12 cellular contexts compared by ENCODE assay signal in the genomic region with DNA sequence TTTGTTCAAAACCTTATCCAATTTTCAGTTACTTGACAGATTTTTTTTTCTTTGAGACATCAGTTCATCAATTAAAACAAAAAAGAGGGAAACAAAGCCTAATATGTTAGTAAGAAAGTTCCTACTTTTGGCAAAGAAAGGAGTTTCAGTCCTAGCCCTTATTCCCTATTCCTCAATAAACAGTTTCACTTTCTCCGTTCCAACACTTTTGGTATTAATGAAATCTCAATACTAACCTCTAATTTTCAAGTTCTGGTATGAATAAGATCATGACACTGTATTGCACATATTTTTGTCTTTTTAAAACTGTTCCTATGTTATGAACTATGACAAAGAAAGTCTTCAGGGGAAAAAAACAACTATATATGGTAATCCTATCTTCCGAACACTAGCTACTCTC.
"Had no signal": no experiment of that assay in that cellular context is flagged by ENCODE, and none has a peak within 500 bp of the region (broad histone marks: within the 10 kb centered on the region; RNA-seq: fewer than 3 reads in every experiment).

No MANE protein-coding gene starts in this region.

- DNase-seq: activated gamma-delta T cell; activated naive CD8-positive, alpha-beta T cell treated with anti-CD3 and anti-CD28 coated beads, Interleukin-2, amount 10 ng/mL, durations not matched to agents 7 days and 5 days; activated T-cell treated with anti-CD3 and anti-CD28 coated beads, Interleukin-2, amount 50 U/mL, for 1 hour; endodermal cell; foreskin melanocyte; heart left ventricle; stimulated activated CD4-positive, alpha-beta T cell treated with anti-CD3 and anti-CD28 coated beads, Interleukin-15, amount 100 ng/mL, for 24 hours; stimulated activated CD4-positive, alpha-beta T cell treated with anti-CD3 and anti-CD28 coated beads, Interleukin-4, amount 100 ng/mL, for 24 hours; T-helper 2 cell had no signal

- ATAC-seq: esophagus mucosa, heart left ventricle had no signal

- H3K27me3 ChIP-seq: ascending aorta, heart left ventricle had no signal

- H3K27ac ChIP-seq: ascending aorta had no signal

- H3K9me3 ChIP-seq: ascending aorta, heart left ventricle had no signal

- H3K4me1 ChIP-seq: ascending aorta had no signal

- FAIRE-seq: bronchial epithelial cell had no signal

- H3K36me3 ChIP-seq: ascending aorta, heart left ventricle had no signal

- H3K4me3 ChIP-seq: ascending aorta had no signal
